8 cellular contexts compared by ENCODE assay signal in the genomic region with DNA sequence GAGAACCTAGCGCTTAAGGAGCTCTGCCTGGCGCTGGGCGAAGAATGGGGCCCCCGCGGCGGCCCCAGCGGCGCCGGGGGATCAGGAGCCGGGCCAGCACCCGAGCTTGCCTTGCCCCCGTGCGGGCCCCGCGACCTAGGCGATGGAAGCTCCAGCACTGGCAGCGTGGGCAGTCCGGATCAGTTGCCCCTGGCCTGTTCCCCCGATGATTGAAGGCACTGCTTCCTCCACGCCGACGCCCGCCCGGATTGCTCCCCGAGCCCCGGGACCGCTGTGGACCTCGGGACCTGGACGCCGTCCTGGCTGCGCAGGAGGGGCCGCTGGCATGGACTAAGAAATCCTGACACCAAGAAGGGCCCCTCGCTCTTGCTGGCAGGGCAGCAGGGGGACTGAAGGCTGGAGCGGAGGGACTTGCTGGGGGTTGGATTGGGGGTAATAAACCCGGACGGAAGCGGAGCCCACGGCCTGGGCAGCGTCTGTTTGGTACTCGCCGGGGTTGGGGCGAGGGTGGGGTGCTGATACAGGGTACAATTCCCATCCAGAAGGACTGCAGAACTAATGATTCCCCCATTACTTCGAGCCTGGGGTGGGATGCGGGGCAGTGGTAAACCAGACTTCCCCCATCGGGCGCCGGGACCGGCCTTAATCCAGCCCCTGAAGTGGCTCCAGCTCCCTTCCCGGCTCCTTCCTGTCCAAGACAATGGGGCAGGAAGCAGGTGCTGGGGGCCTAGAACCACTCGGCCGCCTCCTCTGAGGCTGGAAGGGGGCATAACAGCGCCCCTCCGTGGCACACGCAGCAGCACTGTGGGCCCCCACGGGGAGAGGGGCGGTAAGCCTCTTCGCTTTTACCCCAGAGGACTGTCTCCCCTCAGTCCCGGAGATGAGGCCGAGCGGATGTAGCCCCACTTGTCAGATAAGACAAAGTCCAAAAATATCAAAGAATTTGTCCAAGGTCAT. TPM values are rescaled to one million over a fixed set of nuclear protein-coding genes. Genes with fewer than 3 reads are reported as not detected.
DNase-seq lines count a peak whose midpoint lies in the region; ATAC-seq and TF ChIP-seq lines count a peak whose summit lies in the region.

No MANE protein-coding gene starts in this region.

- DNase-seq in MG63 (peak; percentile 90), cardiac muscle cell (ENCODE audit: low read depth in 1 of 2, low spot score in 1 of 2) (peak; percentile 40 to 52), retinal pigment epithelial cell (ENCODE audit: low read depth) (no peak), HEK293T (ENCODE audit: extremely low spot score) (no peak)
- DNase-seq in activated T-cell treated with anti-CD3 and anti-CD28 coated beads, Interleukin-2, amount 50 U/mL, for 48 hours, result peak; percentile 67 to 70

- ATAC-seq in GM21367 (IDR thresholded peaks at IDR 0.05; ENCODE audit: unreplicated experiment) (no peak), HG03442 (IDR thresholded peaks at IDR 0.05; ENCODE audit: unreplicated experiment) (no peak)

- H3K9ac ChIP-seq in ES-I3 (ENCODE audit: low read depth, low read length), result peak overlapping the region; percentile 83

- H3K27me3 ChIP-seq in MG63 (no peaks in the 10 kb centered on the region), cardiac muscle cell (peaks cover 11% of the 10 kb centered on the region)

- peak overlapping the region; percentile 76 for H3K27ac ChIP-seq in cardiac muscle cell

- H3K9me3 ChIP-seq in ES-I3 (ENCODE audit: control insufficient read depth, insufficient read depth, low read length), result no peaks in the 10 kb centered on the region
- no peaks in the 10 kb centered on the region for H3K9me3 ChIP-seq in MG63
- no peaks in the 10 kb centered on the region for H3K9me3 ChIP-seq in cardiac muscle cell (ENCODE audit: low read depth)

- peak overlapping the region; percentile 91 for H3K4me3 ChIP-seq in MG63
- peak overlapping the region; percentile 57 for H3K4me3 ChIP-seq in cardiac muscle cell
- H3K4me3 ChIP-seq in retinal pigment epithelial cell (ENCODE audit: low read length), result peak overlapping the region; percentile 67

- POLR2A ChIA-PET in HEK293T (lab: Yijun Ruan, JAX), result interaction anchor here (0.6 to 12.4 kb wide), 25 partner anchors 9 to 276 kb away, joined by 3 to 289 read pairs (median 5); a partner anchor contains a TSS

- TF ChIP-seq CTCF in cardiac muscle cell (IDR thresholded peaks at IDR 0.05; ENCODE audit: low read depth, low read length), result peak; percentile 35
- TF ChIP-seq CTCF in retinal pigment epithelial cell (conservative IDR thresholded peaks at IDR 0.05; ENCODE audit: low read depth, low read length), result peak; percentile 34

- peaks cover 8% of the 10 kb centered on the region for H3K36me3 ChIP-seq in ES-I3 (ENCODE audit: insufficient read depth, low read length)
- H3K36me3 ChIP-seq in MG63, result peaks cover 62% of the 10 kb centered on the region
- no peaks in the 10 kb centered on the region for H3K36me3 ChIP-seq in cardiac muscle cell

- CTCF ChIA-PET in HEK293T (lab: Yijun Ruan, JAX), result interaction anchor here (0.7 to 5.4 kb wide), 10 partner anchors 9 to 180 kb away, joined by 3 to 59 read pairs (median 4); a partner anchor contains a TSS

- peaks cover 10% of the 10 kb centered on the region for H3K4me1 ChIP-seq in ES-I3 (ENCODE audit: insufficient read depth, low read length)
- peaks cover 23% of the 10 kb centered on the region for H3K4me1 ChIP-seq in cardiac muscle cell (ENCODE audit: low read depth)

TF ChIP-seq in HEK293T, 16 proteins besides CTCF, POLR2A, EP300 and RAD21:
- TF ChIP-seq HDGF (IDR thresholded peaks at IDR 0.05; ENCODE audit: borderline replicate concordance) (no peak), FOXA1 (IDR thresholded peaks at IDR 0.05) (no peak), BHLHE40 (IDR thresholded peaks at IDR 0.05; ENCODE audit: borderline replicate concordance) (no peak), SUZ12 (IDR thresholded peaks at IDR 0.05) (no peak)

RNA-seq across cellular contexts. Expression of a gene that starts 1.0 kb away (rescaled TPM):
- 99.6 and 131 TPM in 2 replicates for total RNA-seq in MG63 (2014; rRNA removed; shearing (Covaris generic); ENCODE audit: low replicate concordance)
- total RNA-seq in cardiac muscle cell, result 67.3 and 80.2 TPM in 2 replicates
- 83.4 and 96.5 TPM in 2 replicates for polyA plus RNA-seq in cardiac muscle cell

RNA-seq across cellular contexts. Expression of a gene that starts 3.2 kb away (rescaled TPM):
- 105 and 106 TPM in 2 replicates for total RNA-seq in MG63 (2014; rRNA removed; shearing (Covaris generic); ENCODE audit: low replicate concordance)
- total RNA-seq in cardiac muscle cell, result 140 and 220 TPM in 2 replicates
- polyA plus RNA-seq in cardiac muscle cell, result 143 and 199 TPM in 2 replicates

RNA-seq across cellular contexts. Expression of a gene that starts 8.7 kb away (rescaled TPM):
- 37.3 and 54.7 TPM in 2 replicates for total RNA-seq in MG63 (2014; rRNA removed; shearing (Covaris generic); ENCODE audit: low replicate concordance)
- 0.21 TPM in 1 of 2 replicates, not detected in the other for total RNA-seq in cardiac muscle cell
- polyA plus RNA-seq in cardiac muscle cell, result 0.60 TPM in 1 of 2 replicates, not detected in the other

RNA-seq across cellular contexts. Expression of a gene that starts 11.8 kb away (rescaled TPM):
- total RNA-seq in MG63 (2014; rRNA removed; shearing (Covaris generic); ENCODE audit: low replicate concordance), result not detected in 2 replicates
- not detected in 2 replicates for total RNA-seq in cardiac muscle cell
- 0.60 TPM in 1 of 2 replicates, not detected in the other for polyA plus RNA-seq in cardiac muscle cell

RNA-seq across cellular contexts. Expression of a gene that starts 18.9 kb away (rescaled TPM):
- 29.0 and 43.2 TPM in 2 replicates for total RNA-seq in MG63 (2014; rRNA removed; shearing (Covaris generic); ENCODE audit: low replicate concordance)
- total RNA-seq in cardiac muscle cell, result 138 and 161 TPM in 2 replicates
- polyA plus RNA-seq in cardiac muscle cell, result 216 and 267 TPM in 2 replicates

Comparison
In these comparisons a context has a peak if more than half of its experiments do, and no peak if none do; other contexts are left out.
1. DNase-seq: peak in MG63 (single experiment), activated T-cell treated with anti-CD3 and anti-CD28 coated beads, Interleukin-2, amount 50 U/mL, for 48 hours (2 of 2) and cardiac muscle cell (2 of 2); none in retinal pigment epithelial cell (single experiment) and HEK293T (single experiment).
2. RNA of a gene that starts 8.7 kb away (total RNA-seq): 37.3 to 54.7 TPM in MG63; 0.21 TPM in cardiac muscle cell; every median in the first group is over 10 times any median in the second.
3. Peak in every context shown above with its lines, with median percentiles within 50 percentile points of each other: H3K4me3 ChIP-seq.